Comparison of ENCODE assay signal across 31 cellular contexts in genomic region chr18:75681538-75682115, GRCh38.
"Had no signal": no experiment of that assay in that cellular context is flagged by ENCODE, and none has a peak within 500 bp of the region (broad histone marks: within the 10 kb centered on the region; RNA-seq: fewer than 3 reads in every experiment).

No MANE protein-coding gene starts in this region.

- H3K27ac Mint-ChIP-seq: activated CD4-positive, alpha-beta memory T cell treated with anti-CD3 and anti-CD28 coated beads, Interleukin-2, amount 10 ng/mL, durations not matched to agents 7 days and 5 days; activated CD4-positive, alpha-beta T cell treated with anti-CD3 and anti-CD28 coated beads, Interleukin-2, amount 10 ng/mL, durations not matched to agents 7 days and 5 days; activated naive CD4-positive, alpha-beta T cell treated with anti-CD3 and anti-CD28 coated beads, Interleukin-2, amount 10 ng/mL, durations not matched to agents 7 days and 5 days; activated naive CD4-positive, alpha-beta T cell treated with anti-CD3 and anti-CD28 coated beads, Interleukin-2, amount 50 U/mL, for 72 hours; activated naive CD8-positive, alpha-beta T cell treated with anti-CD3 and anti-CD28 coated beads, Interleukin-2, amount 10 ng/mL, durations not matched to agents 7 days and 5 days; activated T-cell treated with anti-CD3 and anti-CD28 coated beads, Interleukin-2, amount 50 U/mL, for 24 hours; activated T-cell treated with anti-CD3 and anti-CD28 coated beads, Interleukin-2, amount 50 U/mL, for 72 hours; brain; effector memory CD8-positive, alpha-beta T cell; WTC11 had no signal

- H3K36me3 Mint-ChIP-seq: activated naive CD4-positive, alpha-beta T cell treated with anti-CD3 and anti-CD28 coated beads, Interleukin-2, amount 10 ng/mL, durations not matched to agents 7 days and 5 days; activated naive CD4-positive, alpha-beta T cell treated with anti-CD3 and anti-CD28 coated beads, Interleukin-2, amount 50 U/mL, for 72 hours; activated naive CD8-positive, alpha-beta T cell treated with anti-CD3 and anti-CD28 coated beads, Interleukin-2, amount 10 ng/mL, durations not matched to agents 7 days and 5 days; brain; WTC11 had no signal

- H3K27ac ChIP-seq: ascending aorta, breast epithelium, esophagus muscularis mucosa, foreskin keratinocyte, gastrocnemius medialis, VCaP had no signal

- H3K36me3 ChIP-seq: ascending aorta, breast epithelium, esophagus muscularis mucosa, gastrocnemius medialis, heart left ventricle had no signal

- ATAC-seq: activated naive CD4-positive, alpha-beta T cell treated with anti-CD3 and anti-CD28 coated beads, Interleukin-2, amount 50 U/mL, for 72 hours; activated T-cell treated with anti-CD3 and anti-CD28 coated beads, Interleukin-2, amount 50 U/mL, for 72 hours; effector memory CD8-positive, alpha-beta T cell; foreskin keratinocyte; gastrocnemius medialis; heart left ventricle; WTC11 had no signal

- H3K4me1 Mint-ChIP-seq: activated CD4-positive, alpha-beta memory T cell treated with anti-CD3 and anti-CD28 coated beads, Interleukin-2, amount 10 ng/mL, durations not matched to agents 7 days and 5 days; activated CD4-positive, alpha-beta T cell treated with anti-CD3 and anti-CD28 coated beads, Interleukin-2, amount 10 ng/mL, durations not matched to agents 7 days and 5 days; activated naive CD4-positive, alpha-beta T cell treated with anti-CD3 and anti-CD28 coated beads, Interleukin-2, amount 10 ng/mL, durations not matched to agents 7 days and 5 days; activated naive CD8-positive, alpha-beta T cell treated with anti-CD3 and anti-CD28 coated beads, Interleukin-2, amount 10 ng/mL, durations not matched to agents 7 days and 5 days; central memory CD8-positive, alpha-beta T cell had no signal

- H3K27me3 ChIP-seq: ascending aorta, breast epithelium, esophagus muscularis mucosa, foreskin keratinocyte, gastrocnemius medialis, heart left ventricle had no signal

- H3K4me3 ChIP-seq: ascending aorta, breast epithelium, esophagus muscularis mucosa, gastrocnemius medialis, heart left ventricle had no signal

- DNase-seq: activated CD4-positive, alpha-beta memory T cell treated with anti-CD3 and anti-CD28 coated beads, Interleukin-2, amount 10 ng/mL, durations not matched to agents 7 days and 5 days; activated CD4-positive, alpha-beta T cell treated with anti-CD3 and anti-CD28 coated beads for 1 hour; activated CD4-positive, alpha-beta T cell treated with anti-CD3 and anti-CD28 coated beads for 4 hours; activated CD4-positive, alpha-beta T cell treated with anti-CD3 and anti-CD28 coated beads, Interleukin-2, amount 10 ng/mL, durations not matched to agents 7 days and 5 days; activated CD4-positive, alpha-beta T cell treated with anti-CD3 and anti-CD28 coated beads, Interleukin-2, amount 50 U/mL, for 4 hours; activated CD8-positive, alpha-beta memory T cell treated with anti-CD3 and anti-CD28 coated beads, Interleukin-2, amount 50 U/mL, for 48 hours; activated gamma-delta T cell; activated naive CD4-positive, alpha-beta T cell; activated naive CD4-positive, alpha-beta T cell treated with anti-CD3 and anti-CD28 coated beads, Interleukin-2, amount 10 ng/mL, durations not matched to agents 7 days and 5 days; activated naive CD8-positive, alpha-beta T cell treated with anti-CD3 and anti-CD28 coated beads, Interleukin-2, amount 10 ng/mL, durations not matched to agents 7 days and 5 days; activated T-cell treated with anti-CD3 and anti-CD28 coated beads for 4 hours; activated T-cell treated with anti-CD3 and anti-CD28 coated beads, Interleukin-2, amount 50 U/mL, for 24 hours; activated T-cell treated with anti-CD3 and anti-CD28 coated beads, Interleukin-2, amount 50 U/mL, for 72 hours; cortex of kidney; dermis blood vessel endothelial cell; effector CD4-positive, alpha-beta T cell; effector memory CD8-positive, alpha-beta T cell; erythroblast; foreskin keratinocyte; gastrocnemius medialis; glutamatergic neuron; heart left ventricle; T-helper 2 cell had no signal

- H3K9me3 ChIP-seq: ascending aorta, breast epithelium, esophagus muscularis mucosa, gastrocnemius medialis, heart left ventricle had no signal

- H3K27me3 Mint-ChIP-seq: activated CD4-positive, alpha-beta memory T cell treated with anti-CD3 and anti-CD28 coated beads, Interleukin-2, amount 10 ng/mL, durations not matched to agents 7 days and 5 days; activated naive CD4-positive, alpha-beta T cell treated with anti-CD3 and anti-CD28 coated beads, Interleukin-2, amount 10 ng/mL, durations not matched to agents 7 days and 5 days; activated naive CD8-positive, alpha-beta T cell treated with anti-CD3 and anti-CD28 coated beads, Interleukin-2, amount 10 ng/mL, durations not matched to agents 7 days and 5 days had no signal

- H3K9me3 Mint-ChIP-seq: activated CD4-positive, alpha-beta memory T cell treated with anti-CD3 and anti-CD28 coated beads, Interleukin-2, amount 10 ng/mL, durations not matched to agents 7 days and 5 days; activated CD4-positive, alpha-beta T cell treated with anti-CD3 and anti-CD28 coated beads, Interleukin-2, amount 10 ng/mL, durations not matched to agents 7 days and 5 days; activated naive CD4-positive, alpha-beta T cell treated with anti-CD3 and anti-CD28 coated beads, Interleukin-2, amount 10 ng/mL, durations not matched to agents 7 days and 5 days; activated naive CD4-positive, alpha-beta T cell treated with anti-CD3 and anti-CD28 coated beads, Interleukin-2, amount 50 U/mL, for 72 hours; activated naive CD8-positive, alpha-beta T cell treated with anti-CD3 and anti-CD28 coated beads, Interleukin-2, amount 10 ng/mL, durations not matched to agents 7 days and 5 days; activated T-cell treated with anti-CD3 and anti-CD28 coated beads, Interleukin-2, amount 50 U/mL, for 24 hours; activated T-cell treated with anti-CD3 and anti-CD28 coated beads, Interleukin-2, amount 50 U/mL, for 72 hours; brain; central memory CD8-positive, alpha-beta T cell; WTC11 had no signal

- H3K4me3 Mint-ChIP-seq: activated CD4-positive, alpha-beta memory T cell treated with anti-CD3 and anti-CD28 coated beads, Interleukin-2, amount 10 ng/mL, durations not matched to agents 7 days and 5 days; activated CD4-positive, alpha-beta T cell treated with anti-CD3 and anti-CD28 coated beads, Interleukin-2, amount 10 ng/mL, durations not matched to agents 7 days and 5 days; activated naive CD4-positive, alpha-beta T cell treated with anti-CD3 and anti-CD28 coated beads, Interleukin-2, amount 10 ng/mL, durations not matched to agents 7 days and 5 days; activated naive CD8-positive, alpha-beta T cell treated with anti-CD3 and anti-CD28 coated beads, Interleukin-2, amount 10 ng/mL, durations not matched to agents 7 days and 5 days; activated T-cell treated with anti-CD3 and anti-CD28 coated beads, Interleukin-2, amount 50 U/mL, for 24 hours; activated T-cell treated with anti-CD3 and anti-CD28 coated beads, Interleukin-2, amount 50 U/mL, for 72 hours; brain; central memory CD8-positive, alpha-beta T cell; effector memory CD8-positive, alpha-beta T cell; WTC11 had no signal

- H3K4me1 ChIP-seq: ascending aorta, breast epithelium, foreskin keratinocyte, gastrocnemius medialis had no signal
